Comparison of ENCODE assay signal across 8 cellular contexts in genomic region chr19:48660854-48661731, GRCh38. TPM values are rescaled to one million over a fixed set of nuclear protein-coding genes. Genes with fewer than 3 reads are reported as not detected.
DNase-seq lines count a peak whose midpoint lies in the region; ATAC-seq lines count a peak whose summit lies in the region.

No MANE protein-coding gene starts in this region.

- peaks cover 12% of the 10 kb centered on the region for H3K27me3 Mint-ChIP-seq in dendritic cell treated with granulocyte-macrophage colony-stimulating factor and Interleukin-4, amounts not matched to agents 40 ng/mL and 50 ng/mL, for 4 days

- peak; percentile 71 for DNase-seq in activated gamma-delta T cell treated with Interleukin-2 at 50 U/mL for 16 hours
- no peak for DNase-seq in activated gamma-delta T cell (lab: John Stamatoyannopoulos, UW)
- DNase-seq in NCI-H510A (lab: John Stamatoyannopoulos, UW) = peak; percentile 57
- DNase-seq in activated CD4-positive, alpha-beta T cell treated with anti-CD3 and anti-CD28 coated beads, Interleukin-2, amount 50 U/mL, for 4 hours = peak; percentile 66 to 69
- peak; percentile 89 to 94 for DNase-seq in lung microvascular endothelial cell (ENCODE audit: low read depth in 2 of 2)
- peak; percentile 53 to 63 for DNase-seq in stimulated activated CD8-positive, alpha-beta memory T cell treated with anti-CD3 and anti-CD28 coated beads, Interleukin-15, amount 100 ng/mL, for 4 hours (ENCODE audit: low read depth in 2 of 2)

- no peaks in the 10 kb centered on the region for H3K36me3 Mint-ChIP-seq in dendritic cell treated with granulocyte-macrophage colony-stimulating factor and Interleukin-4, amounts not matched to agents 40 ng/mL and 50 ng/mL, for 4 days (ENCODE audit: low read depth)

- intact Hi-C loops in dendritic cell treated with granulocyte-macrophage colony-stimulating factor and Interleukin-4, amounts not matched to agents 40 ng/mL and 50 ng/mL, for 4 days (cut with micrococcal nuclease) = no loop called here

- H3K9me3 Mint-ChIP-seq in dendritic cell treated with granulocyte-macrophage colony-stimulating factor and Interleukin-4, amounts not matched to agents 40 ng/mL and 50 ng/mL, for 4 days = no peaks in the 10 kb centered on the region

- ATAC-seq in HG03025 (IDR thresholded peaks at IDR 0.05; ENCODE audit: low FRiP score, unreplicated experiment) = peak; percentile 79

- H3K4me1 Mint-ChIP-seq in dendritic cell treated with granulocyte-macrophage colony-stimulating factor and Interleukin-4, amounts not matched to agents 40 ng/mL and 50 ng/mL, for 4 days (ENCODE audit: low read depth) = peaks cover 11% of the 10 kb centered on the region

- peak overlapping the region; percentile 90 for H3K27ac Mint-ChIP-seq in dendritic cell treated with granulocyte-macrophage colony-stimulating factor and Interleukin-4, amounts not matched to agents 40 ng/mL and 50 ng/mL, for 4 days

- H3K4me3 Mint-ChIP-seq in dendritic cell treated with granulocyte-macrophage colony-stimulating factor and Interleukin-4, amounts not matched to agents 40 ng/mL and 50 ng/mL, for 4 days = peak overlapping the region; percentile 40

RNA-seq across cellular contexts. Expression of gene NTN5, which starts 11.7 kb away (rescaled TPM):
- not detected in 2 replicates for total RNA-seq in lung microvascular endothelial cell

RNA-seq across cellular contexts. Expression of gene CA11, which starts 15.1 kb away (rescaled TPM):
- total RNA-seq in lung microvascular endothelial cell = 3.1 and 8.1 TPM in 2 replicates

RNA-seq across cellular contexts. Expression of gene DBP, which starts 23.9 kb away (rescaled TPM):
- total RNA-seq in lung microvascular endothelial cell = 0.87 and 3.4 TPM in 2 replicates

RNA-seq across cellular contexts. Expression of gene FUT2, which starts 34.7 kb away (rescaled TPM):
- not detected in 2 replicates for total RNA-seq in lung microvascular endothelial cell

RNA-seq across cellular contexts. Expression of gene SPHK2, which starts 41.8 kb away (rescaled TPM):
- total RNA-seq in lung microvascular endothelial cell = 5.4 and 6.3 TPM in 2 replicates
